In the genomic region with DNA sequence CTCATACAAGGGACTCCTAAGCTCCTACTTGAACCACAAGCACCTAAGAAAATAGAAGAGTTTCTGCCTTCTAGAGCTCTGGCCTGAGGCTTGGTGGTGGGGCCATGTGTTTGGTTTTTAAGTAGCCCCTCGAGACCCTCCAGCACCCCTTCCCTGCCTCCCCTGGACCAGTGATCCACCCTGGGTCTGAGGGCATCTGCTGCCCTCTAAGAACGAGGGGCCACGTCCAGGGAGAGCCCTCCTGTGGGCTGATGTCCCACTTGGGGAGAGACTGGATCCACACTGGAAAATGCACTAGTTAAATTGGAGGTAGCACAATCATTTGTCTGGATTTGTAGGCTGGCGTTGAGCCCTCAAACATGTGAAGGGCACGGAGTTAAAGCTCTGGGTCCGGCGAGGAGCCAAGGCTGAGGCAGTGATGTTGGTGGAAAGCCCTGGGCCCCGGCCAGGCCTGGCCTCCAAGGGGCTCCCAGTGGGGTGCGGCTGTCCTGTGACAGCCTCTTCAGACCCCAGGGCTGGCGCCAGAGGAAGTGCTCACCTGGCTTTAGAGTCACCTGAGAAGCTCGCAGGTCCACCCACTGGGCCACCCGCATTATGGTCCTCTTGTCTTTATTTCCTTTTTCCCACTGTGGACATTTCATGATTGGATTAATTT, we compare ENCODE assay signal across 27 cellular contexts.
DNase-seq lines count a peak whose midpoint lies in the region; ATAC-seq and TF ChIP-seq lines count a peak whose summit lies in the region.
"Had no signal": no experiment of that assay in that cellular context is flagged by ENCODE, and none has a peak within 500 bp of the region (broad histone marks: within the 10 kb centered on the region; RNA-seq: fewer than 3 reads in every experiment).

No MANE protein-coding gene starts in this region.

- H3K9me3 ChIP-seq in osteoblast (ENCODE audit: low read depth, low read length) (no peaks in the 10 kb centered on the region), aorta (ENCODE audit: control insufficient read depth, low read length) (peaks cover 5% of the 10 kb centered on the region), tibial nerve (peaks cover 0 to 15% (median 3%) of the 10 kb centered on the region in 4 donors)
- H3K9me3 ChIP-seq: pancreas had no signal

- no peaks in the 10 kb centered on the region for H3K27me3 Mint-ChIP-seq in natural killer cell treated with Interleukin-12 subunit alpha and Interleukin-12 subunit beta and Interleukin-15 and Interleukin-18, amount 100 ng/mL, for 72 hours
- no peaks in the 10 kb centered on the region for H3K27me3 Mint-ChIP-seq in natural killer cell (ENCODE audit: low read depth in 2 of 2)
- no peaks in the 10 kb centered on the region for H3K27me3 Mint-ChIP-seq in glutamatergic neuron (ENCODE audit: unreplicated experiment)
- no peaks in the 10 kb centered on the region for H3K27me3 Mint-ChIP-seq in naive thymus-derived CD8-positive, alpha-beta T cell
- H3K27me3 Mint-ChIP-seq: activated CD4-positive, alpha-beta memory T cell treated with anti-CD3 and anti-CD28 coated beads, Interleukin-2, amount 10 ng/mL, durations not matched to agents 7 days and 5 days; activated naive CD8-positive, alpha-beta T cell treated with anti-CD3 and anti-CD28 coated beads, Interleukin-2, amount 50 U/mL, for 24 hours; stimulated activated naive CD8-positive, alpha-beta T cell treated with anti-CD3 and anti-CD28 coated beads, Interleukin-15, amount 100 ng/mL, for 72 hours had no signal

- H3K9me3 Mint-ChIP-seq in natural killer cell treated with Interleukin-12 subunit alpha and Interleukin-12 subunit beta and Interleukin-15 and Interleukin-18, amount 100 ng/mL, for 72 hours = peaks cover 6% of the 10 kb centered on the region
- H3K9me3 Mint-ChIP-seq in natural killer cell = peaks cover 3 to 10% of the 10 kb centered on the region in 2 donors
- peaks cover 8% of the 10 kb centered on the region for H3K9me3 Mint-ChIP-seq in glutamatergic neuron (ENCODE audit: unreplicated experiment)
- H3K9me3 Mint-ChIP-seq in naive thymus-derived CD8-positive, alpha-beta T cell = peaks cover 0 to 14% (median 7%) of the 10 kb centered on the region in 9 donors

- no peaks in the 10 kb centered on the region for H3K4me1 Mint-ChIP-seq in natural killer cell treated with Interleukin-12 subunit alpha and Interleukin-12 subunit beta and Interleukin-15 and Interleukin-18, amount 100 ng/mL, for 72 hours (ENCODE audit: low read depth in 2 of 2)
- no peaks in the 10 kb centered on the region for H3K4me1 Mint-ChIP-seq in natural killer cell
- H3K4me1 Mint-ChIP-seq in glutamatergic neuron (ENCODE audit: low read depth, unreplicated experiment) = no peaks in the 10 kb centered on the region
- H3K4me1 Mint-ChIP-seq in naive thymus-derived CD8-positive, alpha-beta T cell = no peaks in the 10 kb centered on the region
- H3K4me1 Mint-ChIP-seq: activated CD4-positive, alpha-beta memory T cell treated with anti-CD3 and anti-CD28 coated beads, Interleukin-2, amount 10 ng/mL, durations not matched to agents 7 days and 5 days; activated naive CD8-positive, alpha-beta T cell treated with anti-CD3 and anti-CD28 coated beads, Interleukin-2, amount 50 U/mL, for 24 hours; neural crest cell; stimulated activated naive CD8-positive, alpha-beta T cell treated with anti-CD3 and anti-CD28 coated beads, Interleukin-15, amount 100 ng/mL, for 72 hours had no signal

- H3K36me3 ChIP-seq in osteoblast (ENCODE audit: insufficient read depth, low read length) = no peaks in the 10 kb centered on the region
- H3K36me3 ChIP-seq in aorta (ENCODE audit: control insufficient read depth in 1 of 2, insufficient read depth in 2 of 2, low read length in 1 of 2) = peaks cover 0 to 3% of the 10 kb centered on the region in 2 donors
- H3K36me3 ChIP-seq in tibial nerve = peaks cover 0 to 51% (median 6%) of the 10 kb centered on the region in 3 donors

- ATAC-seq in natural killer cell treated with Interleukin-12 subunit alpha and Interleukin-12 subunit beta and Interleukin-15 and Interleukin-18, amount 100 ng/mL, for 72 hours = no peak
- no peak for ATAC-seq in natural killer cell
- no peak for ATAC-seq in aorta (ENCODE audit: low FRiP score)
- ATAC-seq in naive thymus-derived CD8-positive, alpha-beta T cell = no peak
- ATAC-seq: activated naive CD8-positive, alpha-beta T cell treated with anti-CD3 and anti-CD28 coated beads, Interleukin-2, amount 50 U/mL, for 24 hours; K562; pancreas had no signal

- peak; percentile 31 for DNase-seq in natural killer cell treated with Interleukin-12 subunit alpha and Interleukin-12 subunit beta and Interleukin-15 and Interleukin-18, amount 100 ng/mL, for 72 hours (ENCODE audit: low spot score)
- DNase-seq in natural killer cell (no peak), glutamatergic neuron (peak; percentile 4), osteoblast (ENCODE audit: insufficient read length, low spot score, missing footprints) (peak; percentile 47), aorta (peak; percentile 17 to 57), tibial nerve (ENCODE audit: low spot score in 2 of 2) (no peak)
- no peak for DNase-seq in effector CD4-positive, alpha-beta T cell
- DNase-seq in naive thymus-derived CD8-positive, alpha-beta T cell = no peak
- DNase-seq: activated CD4-positive, alpha-beta memory T cell treated with anti-CD3 and anti-CD28 coated beads, Interleukin-2, amount 10 ng/mL, durations not matched to agents 7 days and 5 days; activated CD4-positive, alpha-beta T cell treated with anti-CD3 and anti-CD28 coated beads for 1 hour; activated CD8-positive, alpha-beta memory T cell treated with anti-CD3 and anti-CD28 coated beads, Interleukin-2, amount 50 U/mL, for 4 hours; activated naive CD8-positive, alpha-beta T cell treated with anti-CD3 and anti-CD28 coated beads, Interleukin-2, amount 50 U/mL, for 24 hours; caudate nucleus; cortex of kidney; DMS 273 treated with DMSO at 0.1 percent for 48 hours; erythroblast; NCI-H1092 treated with DMSO at 0.1 percent for 48 hours; NCI-H1930; NCI-H526; PC-9; SIG-M5; stimulated activated CD4-positive, alpha-beta T cell treated with anti-CD3 and anti-CD28 coated beads, Interleukin-2, amount 100 ng/mL, for 48 hours; stimulated activated naive CD8-positive, alpha-beta T cell treated with anti-CD3 and anti-CD28 coated beads, Interleukin-15, amount 100 ng/mL, for 72 hours had no signal

- POLR2A ChIA-PET in naive thymus-derived CD8-positive, alpha-beta T cell (lab: Charles Lee) = no interaction called here

- H3K4me3 ChIP-seq in osteoblast (ENCODE audit: insufficient read depth, low read length) (no peak overlapping the region), aorta (ENCODE audit: low read length in 2 of 2) (no peak overlapping the region), tibial nerve (no peak overlapping the region)
- H3K4me3 ChIP-seq: K562, pancreas, PC-9 had no signal

- no peak overlapping the region for H3K27ac Mint-ChIP-seq in natural killer cell treated with Interleukin-12 subunit alpha and Interleukin-12 subunit beta and Interleukin-15 and Interleukin-18, amount 100 ng/mL, for 72 hours
- H3K27ac Mint-ChIP-seq in natural killer cell = no peak overlapping the region
- H3K27ac Mint-ChIP-seq in glutamatergic neuron (ENCODE audit: unreplicated experiment) = no peak overlapping the region
- H3K27ac Mint-ChIP-seq in naive thymus-derived CD8-positive, alpha-beta T cell = peak overlapping the region in 2 of 10 donors; percentile 21 to 40
- H3K27ac Mint-ChIP-seq: activated CD4-positive, alpha-beta memory T cell treated with anti-CD3 and anti-CD28 coated beads, Interleukin-2, amount 10 ng/mL, durations not matched to agents 7 days and 5 days; activated naive CD8-positive, alpha-beta T cell treated with anti-CD3 and anti-CD28 coated beads, Interleukin-2, amount 50 U/mL, for 24 hours; stimulated activated naive CD8-positive, alpha-beta T cell treated with anti-CD3 and anti-CD28 coated beads, Interleukin-15, amount 100 ng/mL, for 72 hours; T-helper 2 cell treated with Interferon-gamma antibody and Interleukin-4, amounts not matched to agents 5 μg/mL and 100 μg/mL, for 36 hours had no signal

- 61 to 66% methylated on average over 12 of the region's 12 CpGs for WGBS in aorta, 2 donors
- WGBS in tibial nerve, 2 donors = 86 to 89% methylated on average over 10 to 12 of the region's 12 CpGs

- H4K20me1 ChIP-seq in osteoblast (ENCODE audit: insufficient read depth, low read length) = no peaks in the 10 kb centered on the region

- H3K4me1 ChIP-seq in osteoblast (ENCODE audit: insufficient read depth, low read length) = no peaks in the 10 kb centered on the region
- H3K4me1 ChIP-seq in aorta (ENCODE audit: control insufficient read depth in 1 of 2, insufficient read depth in 2 of 2, low read length in 2 of 2) = no peaks in the 10 kb centered on the region
- H3K4me1 ChIP-seq in tibial nerve = peaks cover 0 to 13% (median 0%) of the 10 kb centered on the region in 4 donors
- H3K4me1 ChIP-seq: pancreas had no signal

- no peak overlapping the region for H2AFZ ChIP-seq in osteoblast (ENCODE audit: low read length)
- H2AFZ ChIP-seq: PC-9 had no signal

- H3K27ac ChIP-seq in osteoblast (ENCODE audit: low read depth, low read length) (no peak overlapping the region), aorta (ENCODE audit: low read depth in 1 of 2, low read length in 2 of 2) (no peak overlapping the region), tibial nerve (no peak overlapping the region)
- H3K27ac ChIP-seq: pancreas, PC-9 had no signal

- no peak for TF ChIP-seq POLR2A in tibial nerve (IDR thresholded peaks at IDR 0.05)

- no peak for TF ChIP-seq CTCF in natural killer cell (IDR thresholded peaks at IDR 0.05)
- no peak for TF ChIP-seq CTCF in glutamatergic neuron (IDR thresholded peaks at IDR 0.05; ENCODE audit: partially characterized antibody, unreplicated experiment)
- TF ChIP-seq CTCF in osteoblast (IDR thresholded peaks at IDR 0.05; ENCODE audit: extremely low read depth, low read depth, low read length) = no peak
- TF ChIP-seq CTCF in tibial nerve (IDR thresholded peaks at IDR 0.05) = no peak

- H3K4me3 Mint-ChIP-seq in natural killer cell treated with Interleukin-12 subunit alpha and Interleukin-12 subunit beta and Interleukin-15 and Interleukin-18, amount 100 ng/mL, for 72 hours = no peak overlapping the region
- H3K4me3 Mint-ChIP-seq in natural killer cell = no peak overlapping the region
- no peak overlapping the region for H3K4me3 Mint-ChIP-seq in glutamatergic neuron (ENCODE audit: unreplicated experiment)
- H3K4me3 Mint-ChIP-seq in naive thymus-derived CD8-positive, alpha-beta T cell = no peak overlapping the region
- H3K4me3 Mint-ChIP-seq: activated CD4-positive, alpha-beta memory T cell treated with anti-CD3 and anti-CD28 coated beads, Interleukin-2, amount 10 ng/mL, durations not matched to agents 7 days and 5 days; activated naive CD8-positive, alpha-beta T cell treated with anti-CD3 and anti-CD28 coated beads, Interleukin-2, amount 50 U/mL, for 24 hours; neural crest cell; stimulated activated naive CD8-positive, alpha-beta T cell treated with anti-CD3 and anti-CD28 coated beads, Interleukin-15, amount 100 ng/mL, for 72 hours; T-helper 2 cell treated with Interferon-gamma antibody and Interleukin-4, amounts not matched to agents 5 μg/mL and 100 μg/mL, for 36 hours had no signal

- no peaks in the 10 kb centered on the region for H3K27me3 ChIP-seq in osteoblast (ENCODE audit: insufficient read depth, low read length)
- H3K27me3 ChIP-seq in aorta (ENCODE audit: control insufficient read depth in 1 of 2, insufficient read depth in 2 of 2, low read length in 1 of 2) = no peaks in the 10 kb centered on the region
- no peaks in the 10 kb centered on the region for H3K27me3 ChIP-seq in tibial nerve
- H3K27me3 ChIP-seq: pancreas had no signal

- H3K36me3 Mint-ChIP-seq in natural killer cell treated with Interleukin-12 subunit alpha and Interleukin-12 subunit beta and Interleukin-15 and Interleukin-18, amount 100 ng/mL, for 72 hours = peaks cover 16% of the 10 kb centered on the region
- peaks cover 24% of the 10 kb centered on the region for H3K36me3 Mint-ChIP-seq in natural killer cell
- H3K36me3 Mint-ChIP-seq in glutamatergic neuron (ENCODE audit: unreplicated experiment) = peaks cover 32% of the 10 kb centered on the region
- H3K36me3 Mint-ChIP-seq in naive thymus-derived CD8-positive, alpha-beta T cell = peaks cover 15 to 23% (median 19%) of the 10 kb centered on the region in 3 donors

- no peaks in the 10 kb centered on the region for H3K79me2 ChIP-seq in osteoblast (ENCODE audit: insufficient read depth, low read length)

- TF ChIP-seq EP300 in tibial nerve (IDR thresholded peaks at IDR 0.05) = no peak

- intact Hi-C loops in natural killer cell (cut with micrococcal nuclease) (no loop called here), aorta (cut with DNase I) (no loop called here)

- H3K4me2 ChIP-seq in osteoblast (ENCODE audit: insufficient read depth, low read length) = no peak overlapping the region
- H3K4me2 ChIP-seq: PC-9 had no signal

Comparison
In these comparisons a context has a peak if more than half of its experiments do, and no peak if none do; other contexts are left out.
1. DNase-seq: peak in natural killer cell treated with Interleukin-12 subunit alpha and Interleukin-12 subunit beta and Interleukin-15 and Interleukin-18, amount 100 ng/mL, for 72 hours (single experiment), glutamatergic neuron (single experiment), osteoblast (single experiment) and aorta (2 of 2); none in natural killer cell (single experiment), effector CD4-positive, alpha-beta T cell (single experiment), naive thymus-derived CD8-positive, alpha-beta T cell (0 of 10) and tibial nerve (0 of 2).